In genomic region chr11:61494341-61495038, GRCh38 we compare ENCODE assay signal across 28 cellular contexts. TPM values are rescaled to one million over a fixed set of nuclear protein-coding genes. Genes with fewer than 3 reads are reported as not detected.
A peak's percentile ranks its signal among the peaks of the same experiment; 100 is the strongest.
DNase-seq lines count a peak whose midpoint lies in the region; ATAC-seq, FAIRE-seq and TF ChIP-seq lines count a peak whose summit lies in the region.
"Had no signal": no experiment of that assay in that cellular context is flagged by ENCODE, and none has a peak within 500 bp of the region (broad histone marks: within the 10 kb centered on the region; RNA-seq: fewer than 3 reads in every experiment).

No MANE protein-coding gene starts in this region.

- H3K4me2 ChIP-seq in HepG2 (ENCODE audit: low read depth, low read length) = no peak overlapping the region
- no peak overlapping the region for H3K4me2 ChIP-seq in smooth muscle cell
- H3K4me2 ChIP-seq: BLaER1 treated with 17β-estradiol and CSF1 and Interleukin-3, amounts not matched to agents 10 nM and 100 nM; PC-9 had no signal

- TF ChIP-seq CTCF in HepG2 (CRISPR knock-in tag; IDR thresholded peaks at IDR 0.05) = no peak
- no peak for TF ChIP-seq CTCF in right lobe of liver (IDR thresholded peaks at IDR 0.05)
- TF ChIP-seq CTCF in body of pancreas (IDR thresholded peaks at IDR 0.05) = no peak
- TF ChIP-seq CTCF in WTC11 (IDR thresholded peaks at IDR 0.05) = no peak
- no peak for TF ChIP-seq CTCF in smooth muscle cell (IDR thresholded peaks at IDR 0.05; ENCODE audit: borderline replicate concordance, insufficient read depth, poor library complexity, severe bottlenecking)

- no peaks in the 10 kb centered on the region for H3F3A ChIP-seq in smooth muscle cell (ENCODE audit: low read depth)

- TF ChIP-seq POLR2A in HepG2 (IDR thresholded peaks at IDR 0.05; ENCODE audit: insufficient read depth in 1 of 2, low read depth in 2 of 2, low read length in 2 of 2) = no peak
- TF ChIP-seq POLR2A in right lobe of liver (IDR thresholded peaks at IDR 0.05) = no peak
- TF ChIP-seq POLR2A in body of pancreas (IDR thresholded peaks at IDR 0.05) = no peak

- CTCF ChIA-PET in HepG2 (lab: Yijun Ruan, JAX; ENCODE audit: low intra/inter-chr PET ratio, low total read pairs) (no interaction called here), WTC11 (lab: Charles Lee) (interaction anchor here (0.7 to 3.8 kb wide), 7 partner anchors 12 to 133 kb away, joined by 3 to 30 read pairs (median 5); a partner anchor contains a TSS)

- in situ Hi-C loops in HepG2 (cut with HindIII; ENCODE audit: extremely low pct_ligation_motif_present, low pct_unique_long_range_greater_than_20kb) = no loop called here

- H3K27me3 Mint-ChIP-seq in WTC11 (ENCODE audit: low read depth) = no peaks in the 10 kb centered on the region
- no peaks in the 10 kb centered on the region for H3K27me3 Mint-ChIP-seq in activated T-cell treated with anti-CD3 and anti-CD28 coated beads, Interleukin-2, amount 50 U/mL, for 24 hours
- H3K27me3 Mint-ChIP-seq: activated CD4-positive, alpha-beta T cell treated with anti-CD3 and anti-CD28 coated beads, Interleukin-2, amount 10 ng/mL, durations not matched to agents 24 days and 14 days had no signal

- no peaks in the 10 kb centered on the region for H3K36me3 ChIP-seq in HepG2 (replicated peaks in 1 of 2; ENCODE audit: control insufficient read depth in 1 of 2, insufficient read depth in 2 of 2, low read length in 2 of 2)
- H3K36me3 ChIP-seq in right lobe of liver = no peaks in the 10 kb centered on the region
- no peaks in the 10 kb centered on the region for H3K36me3 ChIP-seq in body of pancreas (replicated peaks in 1 of 2; ENCODE audit: insufficient read depth in 1 of 2, low read depth in 2 of 2)
- no peaks in the 10 kb centered on the region for H3K36me3 ChIP-seq in smooth muscle cell (ENCODE audit: low read depth)
- H3K36me3 ChIP-seq: BLaER1 treated with 17β-estradiol and CSF1 and Interleukin-3, amounts not matched to agents 10 nM and 100 nM had no signal

- POLR2A ChIA-PET in HepG2 (lab: Yijun Ruan, JAX) = no interaction called here
- POLR2A ChIA-PET in WTC11 (lab: Charles Lee) = no interaction called here

- H3K9me3 Mint-ChIP-seq in WTC11 = no peaks in the 10 kb centered on the region
- no peaks in the 10 kb centered on the region for H3K9me3 Mint-ChIP-seq in activated T-cell treated with anti-CD3 and anti-CD28 coated beads, Interleukin-2, amount 50 U/mL, for 24 hours
- H3K9me3 Mint-ChIP-seq: activated CD4-positive, alpha-beta T cell treated with anti-CD3 and anti-CD28 coated beads, Interleukin-2, amount 10 ng/mL, durations not matched to agents 24 days and 14 days; activated naive CD4-positive, alpha-beta T cell treated with anti-CD3 and anti-CD28 coated beads for 36 hours; activated T-cell treated with anti-CD3 and anti-CD28 coated beads, Interleukin-2, amount 50 U/mL, for 72 hours; memory B cell had no signal

- TF ChIP-seq RAD21 in HepG2 (CRISPR knock-in tag; IDR thresholded peaks at IDR 0.05) = no peak

- no peak for FAIRE-seq in HepG2 (lab: Jason Lieb, UNC)
- FAIRE-seq: GM12878 had no signal

- H3K4me1 ChIP-seq in HepG2 (ENCODE audit: insufficient read depth, low read length) (peaks cover 37% of the 10 kb centered on the region), right lobe of liver (peaks cover 0 to 14% (median 7%) of the 10 kb centered on the region in 4 donors), body of pancreas (peaks cover 4% of the 10 kb centered on the region), smooth muscle cell (ENCODE audit: low read depth) (peaks cover under 1% of the 10 kb centered on the region)

- ATAC-seq in HepG2 (peak; percentile 37), right lobe of liver (no peak), body of pancreas (peak; percentile 30), WTC11 (no peak)
- ATAC-seq: activated T-cell treated with anti-CD3 and anti-CD28 coated beads, Interleukin-2, amount 50 U/mL, for 72 hours; GM12878; T-helper 17 cell had no signal

- H4K20me1 ChIP-seq in HepG2 (ENCODE audit: insufficient read depth, low read length) = no peaks in the 10 kb centered on the region
- no peaks in the 10 kb centered on the region for H4K20me1 ChIP-seq in smooth muscle cell (ENCODE audit: low read depth)
- H4K20me1 ChIP-seq: BLaER1 treated with 17β-estradiol and CSF1 and Interleukin-3, amounts not matched to agents 10 nM and 100 nM had no signal

- TF ChIP-seq EP300 in HepG2 (IDR thresholded peaks at IDR 0.05; ENCODE audit: low read depth in 2 of 2, low read length in 2 of 2) (no peak), HepG2 (CRISPR knock-in tag; IDR thresholded peaks at IDR 0.05; ENCODE audit: borderline replicate concordance) (no peak)

- H3K79me2 ChIP-seq in HepG2 (ENCODE audit: insufficient read depth, low read length) (no peaks in the 10 kb centered on the region), smooth muscle cell (ENCODE audit: low read depth) (no peaks in the 10 kb centered on the region)

- H3K4me3 Mint-ChIP-seq in WTC11 = no peak overlapping the region
- H3K4me3 Mint-ChIP-seq in activated T-cell treated with anti-CD3 and anti-CD28 coated beads, Interleukin-2, amount 50 U/mL, for 24 hours = no peak overlapping the region
- H3K4me3 Mint-ChIP-seq: activated CD4-positive, alpha-beta T cell treated with anti-CD3 and anti-CD28 coated beads, Interleukin-2, amount 10 ng/mL, durations not matched to agents 24 days and 14 days; activated naive CD4-positive, alpha-beta T cell treated with anti-CD3 and anti-CD28 coated beads for 36 hours; activated T-cell treated with anti-CD3 and anti-CD28 coated beads, Interleukin-2, amount 50 U/mL, for 72 hours; memory B cell; T-helper 17 cell had no signal

- no peak overlapping the region for H3K9ac ChIP-seq in HepG2 (ENCODE audit: insufficient read depth, low read depth, low read length)
- no peak overlapping the region for H3K9ac ChIP-seq in smooth muscle cell (ENCODE audit: low read depth)
- H3K9ac ChIP-seq: BLaER1 treated with 17β-estradiol and CSF1 and Interleukin-3, amounts not matched to agents 10 nM and 100 nM had no signal

- H3K36me3 Mint-ChIP-seq in WTC11 = no peaks in the 10 kb centered on the region
- H3K36me3 Mint-ChIP-seq in activated T-cell treated with anti-CD3 and anti-CD28 coated beads, Interleukin-2, amount 50 U/mL, for 24 hours (ENCODE audit: low read depth) = no peaks in the 10 kb centered on the region
- H3K36me3 Mint-ChIP-seq: memory B cell had no signal

- peaks cover 18% of the 10 kb centered on the region for H3K4me1 Mint-ChIP-seq in WTC11
- no peaks in the 10 kb centered on the region for H3K4me1 Mint-ChIP-seq in activated T-cell treated with anti-CD3 and anti-CD28 coated beads, Interleukin-2, amount 50 U/mL, for 24 hours (ENCODE audit: low read depth)
- H3K4me1 Mint-ChIP-seq: activated CD4-positive, alpha-beta T cell treated with anti-CD3 and anti-CD28 coated beads, Interleukin-2, amount 10 ng/mL, durations not matched to agents 24 days and 14 days; memory B cell had no signal

- BruUV-seq in HepG2 (replicated peaks; lab: Mats Ljungman, UMichigan) = no TSS peak

- DNase-seq in HepG2 (ENCODE audit: low spot score) (no peak), right lobe of liver (no peak), body of pancreas (no peak), myocyte (ENCODE audit: low read depth) (peak; percentile 98), WTC11 (ENCODE audit: low spot score) (no peak), HuH-7 (ENCODE audit: low spot score) (no peak), smooth muscle cell (lab: John Stamatoyannopoulos, UW; ENCODE audit: unreplicated experiment) (no peak)
- no peak for DNase-seq in activated T-cell treated with anti-CD3 and anti-CD28 coated beads, Interleukin-2, amount 50 U/mL, for 24 hours
- DNase-seq: activated CD4-positive, alpha-beta T cell treated with anti-CD3 and anti-CD28 coated beads, Interleukin-2, amount 10 ng/mL, durations not matched to agents 24 days and 14 days; activated naive CD4-positive, alpha-beta T cell treated with anti-CD3 and anti-CD28 coated beads for 36 hours; activated T-cell treated with anti-CD3 and anti-CD28 coated beads, Interleukin-2, amount 50 U/mL, for 72 hours; amygdala; central memory CD4-positive, alpha-beta T cell; COR-L47; dermis blood vessel endothelial cell; H7; Kasumi-1; NCI-H1048; NCI-H2081 treated with DMSO at 0.1 percent for 48 hours; NCI-H446; PC-9; stimulated activated naive CD4-positive, alpha-beta T cell treated with Interleukin-2 at 50 U/mL for 16 hours; T-helper 17 cell had no signal

- no peaks in the 10 kb centered on the region for H3K9me3 ChIP-seq in HepG2 (ENCODE audit: low read length)
- H3K9me3 ChIP-seq in right lobe of liver = no peaks in the 10 kb centered on the region
- no peaks in the 10 kb centered on the region for H3K9me3 ChIP-seq in body of pancreas
- no peaks in the 10 kb centered on the region for H3K9me3 ChIP-seq in smooth muscle cell (replicated peaks; ENCODE audit: low read depth)
- H3K9me3 ChIP-seq: BLaER1 treated with 17β-estradiol and CSF1 and Interleukin-3, amounts not matched to agents 10 nM and 100 nM had no signal

- H2AFZ ChIP-seq in HepG2 (ENCODE audit: low read length) (no peak overlapping the region), smooth muscle cell (ENCODE audit: low read depth) (no peak overlapping the region)
- H2AFZ ChIP-seq: PC-9 had no signal

- H3K4me3 ChIP-seq in HepG2 (replicated peaks in 1 of 3; ENCODE audit: insufficient read depth in 1 of 3, low read depth in 2 of 3, low read length in 3 of 3) = no peak overlapping the region
- no peak overlapping the region for H3K4me3 ChIP-seq in right lobe of liver
- no peak overlapping the region for H3K4me3 ChIP-seq in body of pancreas
- H3K4me3 ChIP-seq in smooth muscle cell = no peak overlapping the region
- H3K4me3 ChIP-seq: BLaER1 treated with 17β-estradiol and CSF1 and Interleukin-3, amounts not matched to agents 10 nM and 100 nM; GM12878; PC-9 had no signal

- H3K27me3 ChIP-seq in HepG2 (ENCODE audit: control insufficient read depth in 1 of 2, insufficient read depth in 2 of 2, low read length in 2 of 2) (peaks cover 3 to 5% of the 10 kb centered on the region in 2 experiments; a peak in 2 of 5 replicates), right lobe of liver (no peaks in the 10 kb centered on the region), body of pancreas (no peaks in the 10 kb centered on the region), smooth muscle cell (ENCODE audit: low read depth) (no peaks in the 10 kb centered on the region)
- H3K27me3 ChIP-seq: BLaER1 treated with 17β-estradiol and CSF1 and Interleukin-3, amounts not matched to agents 10 nM and 100 nM had no signal

- H3K27ac Mint-ChIP-seq in WTC11 = no peak overlapping the region
- no peak overlapping the region for H3K27ac Mint-ChIP-seq in activated T-cell treated with anti-CD3 and anti-CD28 coated beads, Interleukin-2, amount 50 U/mL, for 24 hours
- H3K27ac Mint-ChIP-seq: activated CD4-positive, alpha-beta T cell treated with anti-CD3 and anti-CD28 coated beads, Interleukin-2, amount 10 ng/mL, durations not matched to agents 24 days and 14 days; activated naive CD4-positive, alpha-beta T cell treated with anti-CD3 and anti-CD28 coated beads for 36 hours; activated T-cell treated with anti-CD3 and anti-CD28 coated beads, Interleukin-2, amount 50 U/mL, for 72 hours; memory B cell; T-helper 17 cell had no signal

- 11% methylated on average over 11 of the region's 12 CpGs for WGBS in HepG2 (ENCODE audit: low lambda C conversion rate)
- WGBS in right lobe of liver (ENCODE audit: insufficient coverage, low coverage, low lambda C conversion rate, missing lambda C conversion rate) = 13% methylated on average over 8 of the region's 12 CpGs
- 42 to 54% methylated on average over 11 to 12 of the region's 12 CpGs for WGBS in body of pancreas, 2 donors
- 91% methylated on average over 12 of the region's 12 CpGs for WGBS in smooth muscle cell (ENCODE audit: low lambda C conversion rate)

- intact Hi-C loops in HepG2 (cut with micrococcal nuclease; ENCODE audit: unreplicated experiment) (no loop called here), right lobe of liver (cut with DNase I) (no loop called here), body of pancreas (cut with DNase I) (no loop called here)

- H3K27ac ChIP-seq in HepG2 (ENCODE audit: extremely low read length, insufficient read depth, low read length) = no peak overlapping the region
- H3K27ac ChIP-seq in right lobe of liver = no peak overlapping the region
- no peak overlapping the region for H3K27ac ChIP-seq in body of pancreas
- no peak overlapping the region for H3K27ac ChIP-seq in smooth muscle cell (ENCODE audit: low read depth)
- H3K27ac ChIP-seq: BLaER1 treated with 17β-estradiol and CSF1 and Interleukin-3, amounts not matched to agents 10 nM and 100 nM; PC-9 had no signal

RNA-seq across cellular contexts. Expression of gene LRRC10B, which starts 14.1 kb away (rescaled TPM):
- total RNA-seq in HepG2 (2016; rRNA removed; fragmentation: Illumina TruSeq; extraction: Trizol) (not detected in 2 replicates), right lobe of liver (not detected), body of pancreas (1 to 10 TPM; 1.6 to 2.9 TPM), myocyte (not detected in 2 replicates), WTC11 (2021) (1.1 to 1.5 TPM (median 1.3 TPM) in 3 replicates), smooth muscle cell (0.99 and 2.2 TPM in 2 replicates)
- not detected in 2 replicates for total RNA-seq in HepG2 (2016; cell fraction: cytosol; rRNA removed; fragmentation: Illumina TruSeq; extraction: Trizol; ENCODE audit: low read depth)
- not detected in 2 replicates for total RNA-seq in HepG2 (2016; cell fraction: insoluble cytoplasmic fraction; rRNA removed; fragmentation: Illumina TruSeq; extraction: Trizol)
- not detected in 2 replicates for total RNA-seq in HepG2 (2016; cell fraction: membrane; rRNA removed; fragmentation: Illumina TruSeq; extraction: Trizol)
- total RNA-seq in HepG2 (2016; cell fraction: nucleus; rRNA removed; fragmentation: Illumina TruSeq; extraction: Trizol) = not detected in 2 replicates
- polyA plus RNA-seq in HepG2 (2011; rRNA removed) (not detected in 2 replicates), smooth muscle cell (0.11 and 1.9 TPM in 2 replicates)
- not detected in 2 replicates for polyA plus RNA-seq in HepG2 (2011; cell fraction: cytosol; rRNA removed)
- not detected in 2 replicates for polyA plus RNA-seq in HepG2 (2011; cell fraction: nucleus; rRNA removed)
- polyA plus RNA-seq in HepG2 (2012) = not detected in 2 replicates
- polyA plus RNA-seq in HepG2 (2016; cell fraction: cytosol; fragmentation: Illumina TruSeq; extraction: Trizol; ENCODE audit: low read depth) = not detected in 2 replicates
- not detected in 2 replicates for polyA plus RNA-seq in HepG2 (2016; cell fraction: insoluble cytoplasmic fraction; fragmentation: Illumina TruSeq; extraction: Trizol; ENCODE audit: low read depth)
- not detected in 2 replicates for polyA plus RNA-seq in HepG2 (2016; cell fraction: membrane; fragmentation: Illumina TruSeq; extraction: Trizol; ENCODE audit: low read depth)
- polyA plus RNA-seq in HepG2 (2016; cell fraction: nucleus; fragmentation: Illumina TruSeq; extraction: Trizol; ENCODE audit: insufficient read depth, low read depth) = not detected in 2 replicates
- polyA minus RNA-seq in HepG2 (2011; rRNA and poly(A)+ RNA removed; ENCODE audit: low replicate concordance) = not detected in 2 replicates
- not detected in 2 replicates for polyA minus RNA-seq in HepG2 (2011; cell fraction: cytosol; rRNA and poly(A)+ RNA removed)
- polyA minus RNA-seq in HepG2 (2011; cell fraction: nucleus; rRNA and poly(A)+ RNA removed) = not detected in 2 replicates
- not detected for polyA plus RNA-seq in myocyte (2012)
- total RNA-seq: activated naive CD4-positive, alpha-beta T cell treated with anti-CD3 and anti-CD28 coated beads for 36 hours; activated T-cell treated with anti-CD3 and anti-CD28 coated beads, Interleukin-2, amount 50 U/mL, for 72 hours; dermis blood vessel endothelial cell; GM12878; SK-MEL-5; T-helper 17 cell had no signal
- polyA plus RNA-seq: fibroblast of lung, GM12878 had no signal

Comparison
In these comparisons a context has a peak if more than half of its experiments do, and no peak if none do; other contexts are left out.
1. ATAC-seq: peak in HepG2 (single experiment) and body of pancreas (single experiment); none in right lobe of liver (0 of 4) and WTC11 (single experiment).